13 cellular contexts compared by ENCODE assay signal in genomic region chr18:47996091-47996541, GRCh38.
A peak's percentile ranks its signal among the peaks of the same experiment; 100 is the strongest.
DNase-seq lines count a peak whose midpoint lies in the region; ATAC-seq and TF ChIP-seq lines count a peak whose summit lies in the region.
"Had no signal": no experiment of that assay in that cellular context is flagged by ENCODE, and none has a peak within 500 bp of the region (broad histone marks: within the 10 kb centered on the region; RNA-seq: fewer than 3 reads in every experiment).

No MANE protein-coding gene starts in this region.

- H3K4me1 ChIP-seq in A673 (ENCODE audit: insufficient read depth, low read length, poor library complexity, severe bottlenecking) = peaks cover 14% of the 10 kb centered on the region
- H3K4me1 ChIP-seq: sigmoid colon had no signal

- H3K4me3 ChIP-seq in A673 (ENCODE audit: low read depth, low read length, poor library complexity, severe bottlenecking) (no peak overlapping the region), foreskin fibroblast (ENCODE audit: low read depth in 1 of 2, low read length in 2 of 2) (no peak overlapping the region)
- H3K4me3 ChIP-seq: sigmoid colon had no signal

- H3K9me3 ChIP-seq in A673 (ENCODE audit: low read depth, low read length, poor library complexity, severe bottlenecking) = peaks cover 8% of the 10 kb centered on the region

- CTCF ChIA-PET in A673 (lab: Charles Lee) = interaction anchor here (0.6 to 0.7 kb wide), 2 partner anchors 24 to 126 kb away, joined by 3 to 7 read pairs; no protein-coding TSS in a partner anchor

- no peak for TF ChIP-seq RAD21 in Ishikawa (IDR thresholded peaks at IDR 0.05; ENCODE audit: low read depth)

- no TSS peak for BruUV-seq in A673 (replicated peaks; lab: Mats Ljungman, UMichigan)

- ATAC-seq in GM21717 (IDR thresholded peaks at IDR 0.05; ENCODE audit: unreplicated experiment) (no peak), GM18502 (IDR thresholded peaks at IDR 0.05; ENCODE audit: poor library complexity, unreplicated experiment) (no peak), GM21619 (IDR thresholded peaks at IDR 0.05; ENCODE audit: unreplicated experiment) (no peak), GM18861 (IDR thresholded peaks at IDR 0.05; ENCODE audit: unreplicated experiment) (no peak)

- H3K36me3 ChIP-seq in A673 (ENCODE audit: insufficient read depth, low read length, poor library complexity, severe bottlenecking) = no peaks in the 10 kb centered on the region
- H3K36me3 ChIP-seq: sigmoid colon had no signal

- no peak overlapping the region for H3K27ac ChIP-seq in A673 (ENCODE audit: low read depth, low read length, poor library complexity, severe bottlenecking)
- H3K27ac ChIP-seq: sigmoid colon had no signal

- TF ChIP-seq EP300 in Ishikawa (IDR thresholded peaks at IDR 0.05; ENCODE audit: borderline replicate concordance) = no peak

- peaks cover 5% of the 10 kb centered on the region for H3K27me3 ChIP-seq in A673 (replicated peaks; ENCODE audit: insufficient read depth, low read depth, low read length, poor library complexity)
- H3K27me3 ChIP-seq: sigmoid colon had no signal

- intact Hi-C loops in A673 (cut with micrococcal nuclease; ENCODE audit: unreplicated experiment) = no loop called here

- POLR2A ChIA-PET in A673 (lab: Charles Lee; ENCODE audit: low non-redundant PET) = no interaction called here

- TF ChIP-seq CTCF in A673 (conservative IDR thresholded peaks at IDR 0.05; ENCODE audit: low read depth, low read length) (no peak), foreskin fibroblast (IDR thresholded peaks at IDR 0.05; ENCODE audit: low read depth, low read length) (no peak)

- peak; percentile 86 for DNase-seq in A673 (ENCODE audit: low spot score)
- DNase-seq in NCI-H524 (lab: John Stamatoyannopoulos, UW) = peak; percentile 89 to 96
- DNase-seq in foreskin fibroblast = peak; percentile 15 to 62
- DNase-seq: activated effector memory CD4-positive, alpha-beta T cell treated with anti-CD3 and anti-CD28 coated beads, Interleukin-2, amount 50 U/mL, for 16 hours; Calu3; NCI-H2107; nephron progenitor cell; sigmoid colon had no signal

TF ChIP-seq in Ishikawa, 13 proteins besides CTCF, POLR2A, EP300 and RAD21:
- TF ChIP-seq TCF12 (IDR thresholded peaks at IDR 0.05; ENCODE audit: low read depth) (peak; percentile 29; the same call in 1 of the 2 replicates), REST (IDR thresholded peaks at IDR 0.05; ENCODE audit: low read depth) (no peak)

Comparison
In these comparisons a context has a peak if more than half of its experiments do, and no peak if none do; other contexts are left out.
1. DNase-seq: peak in every context shown above with its lines; median percentile 92 in NCI-H524; 86 in A673; 38 in foreskin fibroblast.